In the genomic region with DNA sequence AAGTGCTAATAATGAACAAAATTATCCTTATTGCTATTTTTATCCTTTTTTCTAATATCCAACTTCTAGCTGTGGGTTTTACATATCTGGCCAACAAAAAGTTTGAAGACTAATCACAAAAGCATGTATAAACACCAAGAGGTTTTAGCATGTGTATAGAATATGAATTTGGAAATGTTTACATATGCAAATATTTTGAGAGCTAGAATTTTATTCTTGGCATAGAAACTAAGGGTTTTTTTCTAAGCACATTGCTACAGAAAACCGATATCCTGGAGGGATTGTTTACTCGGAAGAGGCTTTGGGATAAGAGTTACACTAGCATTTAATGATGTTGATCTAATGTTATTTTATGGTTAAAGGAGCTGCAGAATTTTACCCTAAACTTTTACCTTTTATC, we compare ENCODE assay signal across 1 cellular context.
TF ChIP-seq lines count a peak whose summit lies in the region.

No MANE protein-coding gene starts in this region.

TF ChIP-seq in WTC11, 78 proteins besides CTCF, POLR2A, EP300 and RAD21 (continued from another document):
- TF ChIP-seq, protein P1, sequence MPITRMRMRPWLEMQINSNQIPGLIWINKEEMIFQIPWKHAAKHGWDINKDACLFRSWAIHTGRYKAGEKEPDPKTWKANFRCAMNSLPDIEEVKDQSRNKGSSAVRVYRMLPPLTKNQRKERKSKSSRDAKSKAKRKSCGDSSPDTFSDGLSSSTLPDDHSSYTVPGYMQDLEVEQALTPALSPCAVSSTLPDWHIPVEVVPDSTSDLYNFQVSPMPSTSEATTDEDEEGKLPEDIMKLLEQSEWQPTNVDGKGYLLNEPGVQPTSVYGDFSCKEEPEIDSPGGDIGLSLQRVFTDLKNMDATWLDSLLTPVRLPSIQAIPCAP (CRISPR knock-in tag; IDR thresholded peaks at IDR 0.05): no peak
- TF ChIP-seq, protein P2, sequence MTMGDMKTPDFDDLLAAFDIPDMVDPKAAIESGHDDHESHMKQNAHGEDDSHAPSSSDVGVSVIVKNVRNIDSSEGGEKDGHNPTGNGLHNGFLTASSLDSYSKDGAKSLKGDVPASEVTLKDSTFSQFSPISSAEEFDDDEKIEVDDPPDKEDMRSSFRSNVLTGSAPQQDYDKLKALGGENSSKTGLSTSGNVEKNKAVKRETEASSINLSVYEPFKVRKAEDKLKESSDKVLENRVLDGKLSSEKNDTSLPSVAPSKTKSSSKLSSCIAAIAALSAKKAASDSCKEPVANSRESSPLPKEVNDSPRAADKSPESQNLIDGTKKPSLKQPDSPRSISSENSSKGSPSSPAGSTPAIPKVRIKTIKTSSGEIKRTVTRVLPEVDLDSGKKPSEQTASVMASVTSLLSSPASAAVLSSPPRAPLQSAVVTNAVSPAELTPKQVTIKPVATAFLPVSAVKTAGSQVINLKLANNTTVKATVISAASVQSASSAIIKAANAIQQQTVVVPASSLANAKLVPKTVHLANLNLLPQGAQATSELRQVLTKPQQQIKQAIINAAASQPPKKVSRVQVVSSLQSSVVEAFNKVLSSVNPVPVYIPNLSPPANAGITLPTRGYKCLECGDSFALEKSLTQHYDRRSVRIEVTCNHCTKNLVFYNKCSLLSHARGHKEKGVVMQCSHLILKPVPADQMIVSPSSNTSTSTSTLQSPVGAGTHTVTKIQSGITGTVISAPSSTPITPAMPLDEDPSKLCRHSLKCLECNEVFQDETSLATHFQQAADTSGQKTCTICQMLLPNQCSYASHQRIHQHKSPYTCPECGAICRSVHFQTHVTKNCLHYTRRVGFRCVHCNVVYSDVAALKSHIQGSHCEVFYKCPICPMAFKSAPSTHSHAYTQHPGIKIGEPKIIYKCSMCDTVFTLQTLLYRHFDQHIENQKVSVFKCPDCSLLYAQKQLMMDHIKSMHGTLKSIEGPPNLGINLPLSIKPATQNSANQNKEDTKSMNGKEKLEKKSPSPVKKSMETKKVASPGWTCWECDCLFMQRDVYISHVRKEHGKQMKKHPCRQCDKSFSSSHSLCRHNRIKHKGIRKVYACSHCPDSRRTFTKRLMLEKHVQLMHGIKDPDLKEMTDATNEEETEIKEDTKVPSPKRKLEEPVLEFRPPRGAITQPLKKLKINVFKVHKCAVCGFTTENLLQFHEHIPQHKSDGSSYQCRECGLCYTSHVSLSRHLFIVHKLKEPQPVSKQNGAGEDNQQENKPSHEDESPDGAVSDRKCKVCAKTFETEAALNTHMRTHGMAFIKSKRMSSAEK (CRISPR knock-in tag; IDR thresholded peaks at IDR 0.05; ENCODE audit: borderline replicate concordance): no peak
- TF ChIP-seq, protein P3, sequence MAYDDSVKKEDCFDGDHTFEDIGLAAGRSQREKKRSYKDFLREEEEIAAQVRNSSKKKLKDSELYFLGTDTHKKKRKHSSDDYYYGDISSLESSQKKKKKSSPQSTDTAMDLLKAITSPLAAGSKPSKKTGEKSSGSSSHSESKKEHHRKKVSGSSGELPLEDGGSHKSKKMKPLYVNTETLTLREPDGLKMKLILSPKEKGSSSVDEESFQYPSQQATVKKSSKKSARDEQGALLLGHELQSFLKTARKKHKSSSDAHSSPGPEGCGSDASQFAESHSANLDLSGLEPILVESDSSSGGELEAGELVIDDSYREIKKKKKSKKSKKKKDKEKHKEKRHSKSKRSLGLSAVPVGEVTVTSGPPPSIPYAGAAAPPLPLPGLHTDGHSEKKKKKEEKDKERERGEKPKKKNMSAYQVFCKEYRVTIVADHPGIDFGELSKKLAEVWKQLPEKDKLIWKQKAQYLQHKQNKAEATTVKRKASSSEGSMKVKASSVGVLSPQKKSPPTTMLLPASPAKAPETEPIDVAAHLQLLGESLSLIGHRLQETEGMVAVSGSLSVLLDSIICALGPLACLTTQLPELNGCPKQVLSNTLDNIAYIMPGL (CRISPR knock-in tag; IDR thresholded peaks at IDR 0.05): no peak
- TF ChIP-seq, protein P4, sequence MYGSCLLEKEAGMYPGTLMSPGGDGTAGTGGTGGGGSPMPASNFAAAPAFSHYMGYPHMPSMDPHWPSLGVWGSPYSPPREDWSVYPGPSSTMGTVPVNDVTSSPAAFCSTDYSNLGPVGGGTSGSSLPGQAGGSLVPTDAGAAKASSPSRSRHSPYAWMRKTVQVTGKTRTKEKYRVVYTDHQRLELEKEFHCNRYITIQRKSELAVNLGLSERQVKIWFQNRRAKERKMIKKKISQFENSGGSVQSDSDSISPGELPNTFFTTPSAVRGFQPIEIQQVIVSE (CRISPR knock-in tag; IDR thresholded peaks at IDR 0.05; ENCODE audit: borderline replicate concordance): no peak
- TF ChIP-seq FOXP1 (CRISPR knock-in tag; IDR thresholded peaks at IDR 0.05; ENCODE audit: borderline replicate concordance) (no peak), NR3C1 (CRISPR knock-in tag; conservative IDR thresholded peaks at IDR 0.05; ENCODE audit: low read depth) (no peak)
- TF ChIP-seq, protein P5, sequence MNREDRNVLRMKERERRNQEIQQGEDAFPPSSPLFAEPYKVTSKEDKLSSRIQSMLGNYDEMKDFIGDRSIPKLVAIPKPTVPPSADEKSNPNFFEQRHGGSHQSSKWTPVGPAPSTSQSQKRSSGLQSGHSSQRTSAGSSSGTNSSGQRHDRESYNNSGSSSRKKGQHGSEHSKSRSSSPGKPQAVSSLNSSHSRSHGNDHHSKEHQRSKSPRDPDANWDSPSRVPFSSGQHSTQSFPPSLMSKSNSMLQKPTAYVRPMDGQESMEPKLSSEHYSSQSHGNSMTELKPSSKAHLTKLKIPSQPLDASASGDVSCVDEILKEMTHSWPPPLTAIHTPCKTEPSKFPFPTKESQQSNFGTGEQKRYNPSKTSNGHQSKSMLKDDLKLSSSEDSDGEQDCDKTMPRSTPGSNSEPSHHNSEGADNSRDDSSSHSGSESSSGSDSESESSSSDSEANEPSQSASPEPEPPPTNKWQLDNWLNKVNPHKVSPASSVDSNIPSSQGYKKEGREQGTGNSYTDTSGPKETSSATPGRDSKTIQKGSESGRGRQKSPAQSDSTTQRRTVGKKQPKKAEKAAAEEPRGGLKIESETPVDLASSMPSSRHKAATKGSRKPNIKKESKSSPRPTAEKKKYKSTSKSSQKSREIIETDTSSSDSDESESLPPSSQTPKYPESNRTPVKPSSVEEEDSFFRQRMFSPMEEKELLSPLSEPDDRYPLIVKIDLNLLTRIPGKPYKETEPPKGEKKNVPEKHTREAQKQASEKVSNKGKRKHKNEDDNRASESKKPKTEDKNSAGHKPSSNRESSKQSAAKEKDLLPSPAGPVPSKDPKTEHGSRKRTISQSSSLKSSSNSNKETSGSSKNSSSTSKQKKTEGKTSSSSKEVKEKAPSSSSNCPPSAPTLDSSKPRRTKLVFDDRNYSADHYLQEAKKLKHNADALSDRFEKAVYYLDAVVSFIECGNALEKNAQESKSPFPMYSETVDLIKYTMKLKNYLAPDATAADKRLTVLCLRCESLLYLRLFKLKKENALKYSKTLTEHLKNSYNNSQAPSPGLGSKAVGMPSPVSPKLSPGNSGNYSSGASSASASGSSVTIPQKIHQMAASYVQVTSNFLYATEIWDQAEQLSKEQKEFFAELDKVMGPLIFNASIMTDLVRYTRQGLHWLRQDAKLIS (CRISPR knock-in tag; IDR thresholded peaks at IDR 0.05; ENCODE audit: borderline replicate concordance): no peak
